Comparison of ENCODE assay signal across 35 cellular contexts in the genomic region with DNA sequence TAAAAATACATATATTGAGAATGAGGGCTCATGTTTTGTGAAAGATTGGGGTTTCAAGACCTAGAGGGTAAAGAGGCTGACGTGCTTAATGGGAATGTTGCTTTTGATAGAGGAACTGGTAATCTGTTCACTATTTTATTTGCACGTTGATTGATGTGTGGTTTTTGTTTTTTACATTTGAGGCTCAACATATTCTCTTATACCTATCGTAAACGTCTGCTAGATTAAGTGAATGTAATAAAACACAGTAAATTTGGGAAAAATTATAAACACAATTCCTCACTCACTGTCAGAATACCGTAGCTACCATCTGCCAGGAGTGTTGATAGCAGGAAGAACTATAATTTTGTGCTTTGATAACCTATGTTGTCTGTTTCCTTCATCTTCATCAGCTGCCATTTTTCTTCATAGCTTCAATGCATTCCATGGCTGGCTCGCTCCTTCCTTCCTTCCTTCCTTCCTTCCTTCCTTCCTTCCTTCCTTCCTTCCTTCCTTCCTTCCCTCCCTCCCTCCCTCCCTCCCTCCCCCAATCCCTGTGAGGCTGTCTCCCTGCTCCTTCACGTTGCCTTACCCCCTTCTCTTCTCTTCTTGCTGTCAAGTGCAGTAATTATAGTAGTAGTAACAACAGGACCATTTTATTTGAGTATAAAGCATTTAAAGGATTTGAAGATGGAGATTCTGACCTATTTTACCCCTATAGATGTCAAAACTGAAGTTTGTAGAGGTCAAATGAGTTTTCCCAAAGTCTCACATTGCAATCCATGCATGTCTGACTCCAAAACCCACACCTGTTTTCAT. TPM values are rescaled to one million over a fixed set of nuclear protein-coding genes. Genes with fewer than 3 reads are reported as not detected.
"Had no signal": no experiment of that assay in that cellular context is flagged by ENCODE, and none has a peak within 500 bp of the region (broad histone marks: within the 10 kb centered on the region; RNA-seq: fewer than 3 reads in every experiment).

No MANE protein-coding gene starts in this region.

- H3K4me3 ChIP-seq: ascending aorta, cardiac muscle cell had no signal

- H3K36me3 ChIP-seq: ascending aorta, cardiac muscle cell had no signal

- H3K4me3 Mint-ChIP-seq: activated B cell treated with CpG ODN at 0.5 μM for 24 hours; activated CD4-positive, alpha-beta memory T cell treated with anti-CD3 and anti-CD28 coated beads for 36 hours; activated CD4-positive, alpha-beta T cell treated with anti-CD3 and anti-CD28 coated beads, Interleukin-2, amount 10 ng/mL, durations not matched to agents 24 days and 14 days; activated CD8-positive, alpha-beta T cell treated with anti-CD3 and anti-CD28 coated beads for 36 hours; activated naive CD4-positive, alpha-beta T cell treated with anti-CD3 and anti-CD28 coated beads for 36 hours; activated naive CD8-positive, alpha-beta T cell; activated naive CD8-positive, alpha-beta T cell treated with anti-CD3 and anti-CD28 coated beads, Interleukin-2, amount 10 ng/mL, durations not matched to agents 7 days and 5 days; activated naive CD8-positive, alpha-beta T cell treated with anti-CD3 and anti-CD28 coated beads, Interleukin-2, amount 50 U/mL, for 24 hours; activated T-cell treated with anti-CD3 and anti-CD28 coated beads, Interleukin-2, amount 50 U/mL, for 4 hours; activated T-cell treated with anti-CD3 and anti-CD28 coated beads, Interleukin-2, amount 50 U/mL, for 72 hours; activated T-helper 1 cell treated with anti-CD3 and anti-CD28 coated beads, Interleukin-12 subunit alpha, Interleukin-12 subunit beta, Interleukin-2, Interleukin-4 antibody, amounts not matched to agents 30 ng/mL and 10 ng/mL and 1 ng/mL, durations not matched to agents 14 hours and 24 hours and 36 hours; activated T-helper 17 cell treated with anti-CD3 and anti-CD28 coated beads, Interleukin-2, amount 50 U/mL, for 72 hours; central memory CD8-positive, alpha-beta T cell; T-helper 1 cell treated with Interleukin-12 subunit alpha and Interleukin-12 subunit beta and Interleukin-4 antibody, amounts not matched to agents 30 μg/mL and 1 μg/mL, for 36 hours; T-helper 2 cell treated with Interferon-gamma antibody and Interleukin-4, amounts not matched to agents 5 μg/mL and 100 μg/mL, for 36 hours had no signal

- H3K4me1 Mint-ChIP-seq: activated CD4-positive, alpha-beta T cell treated with anti-CD3 and anti-CD28 coated beads, Interleukin-2, amount 10 ng/mL, durations not matched to agents 24 days and 14 days; activated naive CD8-positive, alpha-beta T cell treated with anti-CD3 and anti-CD28 coated beads, Interleukin-2, amount 10 ng/mL, durations not matched to agents 7 days and 5 days; activated naive CD8-positive, alpha-beta T cell treated with anti-CD3 and anti-CD28 coated beads, Interleukin-2, amount 50 U/mL, for 24 hours; activated T-helper 17 cell treated with anti-CD3 and anti-CD28 coated beads, Interleukin-2, amount 50 U/mL, for 72 hours; central memory CD8-positive, alpha-beta T cell had no signal

- H3K36me3 Mint-ChIP-seq: activated CD4-positive, alpha-beta memory T cell treated with anti-CD3 and anti-CD28 coated beads for 36 hours; activated naive CD8-positive, alpha-beta T cell; activated naive CD8-positive, alpha-beta T cell treated with anti-CD3 and anti-CD28 coated beads, Interleukin-2, amount 10 ng/mL, durations not matched to agents 7 days and 5 days had no signal

- H3K4me1 ChIP-seq: ascending aorta had no signal

- H3K9me3 Mint-ChIP-seq: activated B cell treated with CpG ODN at 0.5 μM for 24 hours; activated CD4-positive, alpha-beta memory T cell treated with anti-CD3 and anti-CD28 coated beads for 36 hours; activated CD4-positive, alpha-beta T cell treated with anti-CD3 and anti-CD28 coated beads, Interleukin-2, amount 10 ng/mL, durations not matched to agents 24 days and 14 days; activated CD8-positive, alpha-beta T cell treated with anti-CD3 and anti-CD28 coated beads for 36 hours; activated naive CD4-positive, alpha-beta T cell treated with anti-CD3 and anti-CD28 coated beads for 36 hours; activated naive CD8-positive, alpha-beta T cell treated with anti-CD3 and anti-CD28 coated beads, Interleukin-2, amount 10 ng/mL, durations not matched to agents 7 days and 5 days; activated naive CD8-positive, alpha-beta T cell treated with anti-CD3 and anti-CD28 coated beads, Interleukin-2, amount 50 U/mL, for 24 hours; activated T-cell treated with anti-CD3 and anti-CD28 coated beads, Interleukin-2, amount 50 U/mL, for 4 hours; activated T-cell treated with anti-CD3 and anti-CD28 coated beads, Interleukin-2, amount 50 U/mL, for 72 hours; activated T-helper 1 cell treated with anti-CD3 and anti-CD28 coated beads, Interleukin-12 subunit alpha, Interleukin-12 subunit beta, Interleukin-2, Interleukin-4 antibody, amounts not matched to agents 30 ng/mL and 10 ng/mL and 1 ng/mL, durations not matched to agents 14 hours and 24 hours and 36 hours; activated T-helper 17 cell treated with anti-CD3 and anti-CD28 coated beads, Interleukin-2, amount 50 U/mL, for 72 hours; central memory CD8-positive, alpha-beta T cell; T-helper 1 cell treated with Interleukin-12 subunit alpha and Interleukin-12 subunit beta and Interleukin-4 antibody, amounts not matched to agents 30 μg/mL and 1 μg/mL, for 36 hours; T-helper 2 cell treated with Interferon-gamma antibody and Interleukin-4, amounts not matched to agents 5 μg/mL and 100 μg/mL, for 36 hours had no signal

- H3K27me3 Mint-ChIP-seq: activated CD8-positive, alpha-beta T cell treated with anti-CD3 and anti-CD28 coated beads for 36 hours; activated T-helper 17 cell treated with anti-CD3 and anti-CD28 coated beads, Interleukin-2, amount 50 U/mL, for 72 hours; central memory CD8-positive, alpha-beta T cell had no signal

- H3K27me3 ChIP-seq: ascending aorta, cardiac muscle cell had no signal

- H3K9me3 ChIP-seq: ascending aorta had no signal

- ATAC-seq: activated CD8-positive, alpha-beta T cell treated with anti-CD3 and anti-CD28 coated beads for 36 hours; activated naive CD8-positive, alpha-beta T cell treated with anti-CD3 and anti-CD28 coated beads, Interleukin-2, amount 50 U/mL, for 24 hours; activated T-cell treated with anti-CD3 and anti-CD28 coated beads, Interleukin-2, amount 50 U/mL, for 4 hours; activated T-cell treated with anti-CD3 and anti-CD28 coated beads, Interleukin-2, amount 50 U/mL, for 72 hours; activated T-helper 17 cell treated with anti-CD3 and anti-CD28 coated beads, Interleukin-2, amount 50 U/mL, for 72 hours had no signal

- H3K27ac Mint-ChIP-seq: activated B cell treated with CpG ODN at 0.5 μM for 24 hours; activated CD4-positive, alpha-beta memory T cell treated with anti-CD3 and anti-CD28 coated beads for 36 hours; activated CD4-positive, alpha-beta T cell treated with anti-CD3 and anti-CD28 coated beads, Interleukin-2, amount 10 ng/mL, durations not matched to agents 24 days and 14 days; activated CD8-positive, alpha-beta T cell treated with anti-CD3 and anti-CD28 coated beads for 36 hours; activated naive CD4-positive, alpha-beta T cell treated with anti-CD3 and anti-CD28 coated beads for 36 hours; activated naive CD8-positive, alpha-beta T cell; activated naive CD8-positive, alpha-beta T cell treated with anti-CD3 and anti-CD28 coated beads, Interleukin-2, amount 10 ng/mL, durations not matched to agents 7 days and 5 days; activated naive CD8-positive, alpha-beta T cell treated with anti-CD3 and anti-CD28 coated beads, Interleukin-2, amount 50 U/mL, for 24 hours; activated T-helper 1 cell treated with anti-CD3 and anti-CD28 coated beads, Interleukin-12 subunit alpha, Interleukin-12 subunit beta, Interleukin-2, Interleukin-4 antibody, amounts not matched to agents 30 ng/mL and 10 ng/mL and 1 ng/mL, durations not matched to agents 14 hours and 24 hours and 36 hours; activated T-helper 17 cell treated with anti-CD3 and anti-CD28 coated beads, Interleukin-2, amount 50 U/mL, for 72 hours; T-helper 1 cell treated with Interleukin-12 subunit alpha and Interleukin-12 subunit beta and Interleukin-4 antibody, amounts not matched to agents 30 μg/mL and 1 μg/mL, for 36 hours; T-helper 2 cell treated with Interferon-gamma antibody and Interleukin-4, amounts not matched to agents 5 μg/mL and 100 μg/mL, for 36 hours had no signal

- H3K27ac ChIP-seq: ascending aorta, cardiac muscle cell, VCaP had no signal

- DNase-seq: activated B cell treated with CpG ODN at 0.5 μM for 24 hours; activated CD4-positive, alpha-beta memory T cell treated with anti-CD3 and anti-CD28 coated beads for 36 hours; activated CD4-positive, alpha-beta T cell treated with anti-CD3 and anti-CD28 coated beads for 4 hours; activated CD4-positive, alpha-beta T cell treated with anti-CD3 and anti-CD28 coated beads, Interleukin-2, amount 10 ng/mL, durations not matched to agents 24 days and 14 days; activated CD4-positive, alpha-beta T cell treated with anti-CD3 and anti-CD28 coated beads, Interleukin-2, amount 50 U/mL, for 1 hour; activated CD4-positive, alpha-beta T cell treated with anti-CD3 and anti-CD28 coated beads, Interleukin-2, amount 50 U/mL, for 4 hours; activated CD4-positive, CD25-positive, alpha-beta regulatory T cell treated with anti-CD3 and anti-CD28 coated beads, Interleukin-2, amount 50 U/mL, for 72 hours; activated CD8-positive, alpha-beta memory T cell treated with anti-CD3 and anti-CD28 coated beads, Interleukin-2, amount 50 U/mL, for 4 hours; activated CD8-positive, alpha-beta T cell treated with anti-CD3 and anti-CD28 coated beads for 36 hours; activated effector memory CD4-positive, alpha-beta T cell treated with anti-CD3 and anti-CD28 coated beads, Interleukin-2, amount 50 U/mL, for 16 hours; activated gamma-delta T cell treated with Interleukin-2 at 50 U/mL for 16 hours; activated naive CD4-positive, alpha-beta T cell; activated naive CD4-positive, alpha-beta T cell treated with anti-CD3 and anti-CD28 coated beads for 36 hours; activated naive CD4-positive, alpha-beta T cell treated with anti-CD3 and anti-CD28 coated beads, Interleukin-2, amount 50 U/mL, for 16 hours; activated naive CD8-positive, alpha-beta T cell treated with anti-CD3 and anti-CD28 coated beads, Interleukin-2, amount 10 ng/mL, durations not matched to agents 7 days and 5 days; activated naive CD8-positive, alpha-beta T cell treated with anti-CD3 and anti-CD28 coated beads, Interleukin-2, amount 50 U/mL, for 24 hours; activated T-cell treated with anti-CD3 and anti-CD28 coated beads for 4 hours; activated T-cell treated with anti-CD3 and anti-CD28 coated beads, Interleukin-2, amount 50 U/mL, for 1 hour; activated T-cell treated with anti-CD3 and anti-CD28 coated beads, Interleukin-2, amount 50 U/mL, for 4 hours; activated T-cell treated with anti-CD3 and anti-CD28 coated beads, Interleukin-2, amount 50 U/mL, for 72 hours; amygdala; anterior cingulate cortex; caudate nucleus; cerebellar nuclear complex; T-helper 2 cell; T-helper 9 cell had no signal

RNA-seq across cellular contexts. Expression of a gene that starts 20.3 kb away (rescaled TPM):
- total RNA-seq: activated B cell treated with CpG ODN at 0.5 μM for 24 hours; activated naive CD4-positive, alpha-beta T cell treated with anti-CD3 and anti-CD28 coated beads for 36 hours; ascending aorta had no signal
